Comparison of ENCODE assay signal across 15 cellular contexts in the genomic region with DNA sequence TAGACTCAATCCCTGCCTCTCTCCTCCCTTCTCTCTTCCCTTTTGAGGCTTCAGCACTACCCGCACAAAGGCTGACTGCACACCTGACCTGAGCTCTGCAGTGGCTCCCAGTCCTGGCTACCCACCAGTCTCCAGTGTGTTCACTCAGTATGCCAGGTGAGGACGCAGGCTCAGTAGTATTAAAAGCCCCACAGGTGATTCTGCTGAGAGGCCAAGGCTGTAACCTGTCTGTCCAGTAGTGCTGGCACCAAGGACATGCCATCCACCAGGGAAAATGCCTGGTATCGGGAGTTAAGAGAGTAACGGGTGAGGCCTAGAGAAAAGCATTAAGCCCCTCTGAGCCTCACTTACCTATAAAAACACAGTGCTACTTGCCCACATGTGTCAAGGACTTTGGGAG. TPM values are rescaled to one million over a fixed set of nuclear protein-coding genes. Genes with fewer than 3 reads are reported as not detected.
"Had no signal": no experiment of that assay in that cellular context is flagged by ENCODE, and none has a peak within 500 bp of the region (broad histone marks: within the 10 kb centered on the region; RNA-seq: fewer than 3 reads in every experiment).

No MANE protein-coding gene starts in this region.

- H3K27me3 Mint-ChIP-seq: activated naive CD4-positive, alpha-beta T cell treated with anti-CD3 and anti-CD28 coated beads, Interleukin-2, amount 50 U/mL, for 24 hours; naive thymus-derived CD4-positive, alpha-beta T cell had no signal

- H3K9me3 ChIP-seq: lower lobe of right lung, transverse colon had no signal

- H3K9me3 Mint-ChIP-seq: activated naive CD4-positive, alpha-beta T cell treated with anti-CD3 and anti-CD28 coated beads, Interleukin-2, amount 50 U/mL, for 24 hours; brain; dendritic cell treated with granulocyte-macrophage colony-stimulating factor and Interleukin-4, amounts not matched to agents 40 ng/mL and 50 ng/mL, for 4 days; endodermal cell; immature natural killer cell had no signal

- H3K9ac ChIP-seq: parathyroid adenoma had no signal

- H2AFZ ChIP-seq: parathyroid adenoma had no signal

- H3K27me3 ChIP-seq: transverse colon had no signal

- H3K4me1 Mint-ChIP-seq: endodermal cell had no signal

- H3K27ac Mint-ChIP-seq: activated CD4-positive, alpha-beta T cell treated with anti-CD3 and anti-CD28 coated beads for 36 hours; activated naive CD4-positive, alpha-beta T cell treated with anti-CD3 and anti-CD28 coated beads, Interleukin-2, amount 50 U/mL, for 24 hours; dendritic cell treated with granulocyte-macrophage colony-stimulating factor and Interleukin-4, amounts not matched to agents 40 ng/mL and 50 ng/mL, for 4 days; endodermal cell had no signal

- H3K4me3 ChIP-seq: lower lobe of right lung, transverse colon had no signal

- DNase-seq: activated CD4-positive, alpha-beta T cell treated with anti-CD3 and anti-CD28 coated beads for 36 hours; amygdala; endodermal cell; erythroblast; immature natural killer cell; lower lobe of right lung; naive thymus-derived CD4-positive, alpha-beta T cell; small intestine; transverse colon; WERI-Rb-1 had no signal

- H3K79me2 ChIP-seq: parathyroid adenoma had no signal

- H3K27ac ChIP-seq: lower lobe of right lung, parathyroid adenoma, WERI-Rb-1 had no signal

- H3K4me3 Mint-ChIP-seq: activated CD4-positive, alpha-beta T cell treated with anti-CD3 and anti-CD28 coated beads for 36 hours; activated naive CD4-positive, alpha-beta T cell treated with anti-CD3 and anti-CD28 coated beads, Interleukin-2, amount 50 U/mL, for 24 hours; brain; dendritic cell treated with granulocyte-macrophage colony-stimulating factor and Interleukin-4, amounts not matched to agents 40 ng/mL and 50 ng/mL, for 4 days; endodermal cell had no signal

- H3K4me1 ChIP-seq: parathyroid adenoma had no signal

- ATAC-seq: activated CD4-positive, alpha-beta T cell treated with anti-CD3 and anti-CD28 coated beads for 36 hours; lower lobe of right lung; naive thymus-derived CD4-positive, alpha-beta T cell had no signal

RNA-seq across cellular contexts. Expression of a gene that starts 31.4 kb away (rescaled TPM):
- total RNA-seq: endodermal cell, glomerular endothelial cell had no signal

RNA-seq across cellular contexts. Expression of a gene that starts 52.6 kb away (rescaled TPM):
- total RNA-seq: activated CD4-positive, alpha-beta T cell treated with anti-CD3 and anti-CD28 coated beads for 36 hours; endodermal cell; glomerular endothelial cell had no signal
